Comparison of ENCODE assay signal across 6 cellular contexts in the genomic region with DNA sequence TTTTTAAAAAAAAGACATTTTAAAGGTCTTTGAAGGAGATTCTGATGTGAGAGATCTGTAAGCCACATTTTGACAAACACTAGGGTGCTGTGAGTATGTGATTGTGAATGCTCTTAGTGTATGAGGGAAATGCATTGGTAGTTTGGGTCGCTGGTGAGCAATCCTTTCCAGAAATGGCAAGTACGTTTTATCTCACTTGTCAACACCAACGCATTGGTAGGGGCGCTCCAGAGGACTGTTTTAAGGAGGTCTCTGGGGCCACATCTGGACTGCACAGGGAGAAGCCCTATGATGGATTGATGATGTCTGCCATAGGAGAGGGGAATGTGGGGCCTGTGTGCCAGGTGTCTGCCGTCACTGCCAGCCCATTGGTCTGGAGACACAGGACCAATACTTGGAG.
"Had no signal": no experiment of that assay in that cellular context is flagged by ENCODE, and none has a peak within 500 bp of the region (broad histone marks: within the 10 kb centered on the region; RNA-seq: fewer than 3 reads in every experiment).

No MANE protein-coding gene starts in this region.

- H3K27ac ChIP-seq: HL-60 had no signal

- H3K4me3 ChIP-seq: GM23338, K562 had no signal

- H3K4me3 Mint-ChIP-seq: GM23338, H9 had no signal

- H3K4me2 ChIP-seq: GM23338 had no signal

- H3K27ac Mint-ChIP-seq: GM23338, H9 had no signal

- H3K9me3 Mint-ChIP-seq: GM23338, H9 had no signal

- H2AFZ ChIP-seq: GM23338 had no signal

- ATAC-seq: GM23338, HepG2, K562 had no signal

- DNase-seq: H9, HCEC 1CT had no signal
